ENCODE assay signal across 9 cellular contexts in genomic region chr1:150487763-150488115, GRCh38. TPM values are rescaled to one million over a fixed set of nuclear protein-coding genes. Genes with fewer than 3 reads are reported as not detected.
A peak's percentile ranks its signal among the peaks of the same experiment; 100 is the strongest.
DNase-seq lines count a peak whose midpoint lies in the region; ATAC-seq and TF ChIP-seq lines count a peak whose summit lies in the region.
"Had no signal": no experiment of that assay in that cellular context is flagged by ENCODE, and none has a peak within 500 bp of the region (broad histone marks: within the 10 kb centered on the region; RNA-seq: fewer than 3 reads in every experiment).

No MANE protein-coding gene starts in this region.

- H3K36me3 ChIP-seq in GM23248 (ENCODE audit: low read depth) (peaks cover 7% of the 10 kb centered on the region; the same call in 1 of the 2 replicates), sigmoid colon (peaks cover 7 to 26% (median 13%) of the 10 kb centered on the region in 4 donors)

- no peak for TF ChIP-seq EP300 in sigmoid colon (IDR thresholded peaks at IDR 0.05)

- no peaks in the 10 kb centered on the region for H3K27me3 Mint-ChIP-seq in T-cell

- peaks cover 9% of the 10 kb centered on the region for H3K79me2 ChIP-seq in GM23248 (ENCODE audit: insufficient read depth)

- DNase-seq in GM23248 (no peak), T-cell (peak in 7 of 34 experiments; percentile 2 to 19 (median 8)), fibroblast of the aortic adventitia (ENCODE audit: low read depth) (no peak), sigmoid colon (peak; percentile 46), MV-4-11 (lab: John Stamatoyannopoulos, UW) (no peak), putamen (ENCODE audit: low spot score) (no peak), NCI-H2227 treated with DMSO at 0.1 percent for 48 hours (lab: John Stamatoyannopoulos, UW) (no peak), RPMI8226 (no peak)

- peaks cover 11% of the 10 kb centered on the region for H3F3A ChIP-seq in GM23248 (ENCODE audit: insufficient read depth)

- no peak for ATAC-seq in T-cell (replicated peaks in 1 of 4)

- H3K27me3 ChIP-seq in GM23248 (replicated peaks; ENCODE audit: insufficient read depth) (no peaks in the 10 kb centered on the region), sigmoid colon (no peaks in the 10 kb centered on the region)

- H3K27ac ChIP-seq in GM23248 (no peak overlapping the region), sigmoid colon (peak overlapping the region; percentile 73 to 78 (median 76))

- intact Hi-C loops in sigmoid colon (cut with DNase I) = no loop called here

- peak overlapping the region; percentile 98 to 100 (median 99) for H3K4me3 Mint-ChIP-seq in T-cell

- peak overlapping the region; percentile 92 for H3K9ac ChIP-seq in GM23248

- TF ChIP-seq CTCF in fibroblast of the aortic adventitia (IDR thresholded peaks at IDR 0.05; ENCODE audit: insufficient read depth, low read length) (no peak), sigmoid colon (IDR thresholded peaks at IDR 0.05) (no peak)

- CTCF ChIA-PET in T-cell (lab: Charles Lee) = interaction anchor here in 1 of 2 donors (1.1 kb wide), 1 partner anchor 209 kb away, joined by 3 read pairs; the partner anchor contains the start of gene GOLPH3L

- WGBS in GM23248 (ENCODE audit: low coverage in 1 of 2, low lambda C conversion rate in 2 of 2, missing lambda C conversion rate in 2 of 2), 2 experiments = 1 to 5% methylated on average over 7 of the region's 7 CpGs
- WGBS in sigmoid colon, 2 donors = 0 to 4% methylated on average over 7 of the region's 7 CpGs

- H3K4me1 ChIP-seq in GM23248 (ENCODE audit: insufficient read depth) (peaks cover 19% of the 10 kb centered on the region), sigmoid colon (peaks cover 0 to 11% (median 9%) of the 10 kb centered on the region in 4 donors)

- peak overlapping the region; percentile 91 for H3K4me2 ChIP-seq in GM23248 (ENCODE audit: unreplicated experiment)

- in situ Hi-C loops in GM23248 (cut with MboI) = no loop called here

- H3K4me3 ChIP-seq in GM23248 = peak overlapping the region; percentile 96
- H3K4me3 ChIP-seq in fibroblast of the aortic adventitia (ENCODE audit: low read depth, low read length) = peak overlapping the region; percentile 87
- H3K4me3 ChIP-seq in sigmoid colon = peak overlapping the region; percentile 61 to 84 (median 78)

- peaks cover 27% of the 10 kb centered on the region for H3K36me3 Mint-ChIP-seq in T-cell

- peak overlapping the region; percentile 98 for H2AFZ ChIP-seq in GM23248

- TF ChIP-seq POLR2A in sigmoid colon (IDR thresholded peaks at IDR 0.05) = no peak

- H3K27ac Mint-ChIP-seq in T-cell = peak overlapping the region; percentile 99

- H3K9me3 ChIP-seq in GM23248 (ENCODE audit: low read depth) (no peaks in the 10 kb centered on the region), sigmoid colon (no peaks in the 10 kb centered on the region)

- H4K20me1 ChIP-seq in GM23248 (ENCODE audit: insufficient read depth) = no peaks in the 10 kb centered on the region

- POLR2A ChIA-PET in T-cell (lab: Charles Lee) = interaction anchor here in 1 of 2 donors (0.5 to 0.9 kb wide), 3 partner anchors 28 to 167 kb away, joined by 3 to 6 read pairs (median 4); partner anchors contain the start of gene FALEC

- H3K4me1 Mint-ChIP-seq in T-cell = peaks cover 18 to 26% (median 23%) of the 10 kb centered on the region in 3 donors

- no peaks in the 10 kb centered on the region for H3K9me3 Mint-ChIP-seq in T-cell

- no peaks in the 10 kb centered on the region for H3K9me2 ChIP-seq in GM23248 (ENCODE audit: insufficient read depth)

RNA-seq across cellular contexts. Expression of gene TARS2, which starts 0.5 kb away (rescaled TPM):
- 6.7 and 14.4 TPM in 2 replicates for total RNA-seq in GM23248 (2014; rRNA removed; shearing (Covaris generic))
- polyA plus RNA-seq in GM23248 (2016; fragmentation: Nextera tagmentation; extraction: Ambion mirVana) = 14.0 and 14.4 TPM in 2 replicates
- 10 to 100 TPM; 24.1 to 35.9 (median 30.2) TPM for total RNA-seq in T-cell
- total RNA-seq in fibroblast of the aortic adventitia (ENCODE audit: low replicate concordance) = 9.8 and 15.9 TPM in 2 replicates
- 10 to 100 TPM in 2 of 4 donors, 1 to 10 TPM in 2; 8.1 to 13.3 (median 10.4) TPM for total RNA-seq in sigmoid colon
- polyA plus RNA-seq in sigmoid colon = 10 to 100 TPM in 1 of 3 donors, 1 to 10 TPM in 2; 4.6 to 16.9 (median 6.0) TPM

RNA-seq across cellular contexts. Expression of gene ECM1, which starts 20.2 kb away (rescaled TPM):
- 133 and 160 TPM in 2 replicates for total RNA-seq in GM23248 (2014; rRNA removed; shearing (Covaris generic))
- polyA plus RNA-seq in GM23248 (2016; fragmentation: Nextera tagmentation; extraction: Ambion mirVana) (282 and 291 TPM in 2 replicates), sigmoid colon (1 to 10 TPM; 2.1 to 8.7 (median 3.0) TPM)
- total RNA-seq in T-cell (1 to 10 TPM in 3 of 5 donors, under 1 TPM in 2; 0.25 to 2.9 (median 1.2) TPM), fibroblast of the aortic adventitia (ENCODE audit: low replicate concordance) (8.0 and 45.2 TPM in 2 replicates), sigmoid colon (10 to 100 TPM in 3 of 4 donors, 1 to 10 TPM in 1; 9.2 to 23.8 (median 13.8) TPM)

RNA-seq across cellular contexts. Expression of gene FALEC, which starts 27.8 kb away (rescaled TPM):
- not detected in 2 replicates for total RNA-seq in GM23248 (2014; rRNA removed; shearing (Covaris generic))
- polyA plus RNA-seq in GM23248 (2016; fragmentation: Nextera tagmentation; extraction: Ambion mirVana) (0.49 and 0.71 TPM in 2 replicates), sigmoid colon (under 1 TPM in 1 of 3 donors, not detected in 2; 0.35 TPM)
- total RNA-seq in T-cell (under 1 TPM in 3 of 5 donors, not detected in 2; 0.49 to 0.85 (median 0.73) TPM), fibroblast of the aortic adventitia (ENCODE audit: low replicate concordance) (not detected in 2 replicates), sigmoid colon (not detected)
- total RNA-seq: M059J had no signal
